ENCODE assay signal across 16 cellular contexts in genomic region chr16:11759163-11759834, GRCh38. TPM values are rescaled to one million over a fixed set of nuclear protein-coding genes. Genes with fewer than 3 reads are reported as not detected.
DNase-seq lines count a peak whose midpoint lies in the region; ATAC-seq, FAIRE-seq and TF ChIP-seq lines count a peak whose summit lies in the region.
"Had no signal": no experiment of that assay in that cellular context is flagged by ENCODE, and none has a peak within 500 bp of the region (broad histone marks: within the 10 kb centered on the region; RNA-seq: fewer than 3 reads in every experiment).

No MANE protein-coding gene starts in this region.

- H3K4me3 ChIP-seq in pancreas, result no peak overlapping the region
- H3K4me3 ChIP-seq: testis had no signal

- no peaks in the 10 kb centered on the region for H3K9me3 Mint-ChIP-seq in activated T-helper 1 cell treated with anti-CD3 and anti-CD28 coated beads, Interleukin-12 subunit alpha, Interleukin-12 subunit beta, Interleukin-2, Interleukin-4 antibody, amounts not matched to agents 30 ng/mL and 10 ng/mL and 1 ng/mL, durations not matched to agents 14 hours and 24 hours and 36 hours
- H3K9me3 Mint-ChIP-seq in CD14-positive monocyte, result no peaks in the 10 kb centered on the region
- H3K9me3 Mint-ChIP-seq: activated naive CD8-positive, alpha-beta T cell treated with anti-CD3 and anti-CD28 coated beads, Interleukin-2, amount 50 U/mL, for 24 hours; activated T-cell treated with anti-CD3 and anti-CD28 coated beads, Interleukin-2, amount 50 U/mL, for 72 hours; endodermal cell; IgD-negative memory B cell had no signal

- DNase-seq in DMS 273 treated with DMSO at 0.1 percent for 48 hours (lab: John Stamatoyannopoulos, UW) (peak; percentile 72), NCI-H1436 treated with DMSO at 0.1 percent for 48 hours (lab: John Stamatoyannopoulos, UW) (peak; percentile 33), pancreas (peak in 2 of 6 donors; percentile 57 to 66), MV-4-11 (lab: John Stamatoyannopoulos, UW) (no peak), CD14-positive monocyte (ENCODE audit: low spot score) (no peak)
- DNase-seq in activated T-helper 1 cell treated with anti-CD3 and anti-CD28 coated beads, Interleukin-12 subunit alpha, Interleukin-12 subunit beta, Interleukin-2, Interleukin-4 antibody, amounts not matched to agents 30 ng/mL and 10 ng/mL and 1 ng/mL, durations not matched to agents 14 hours and 24 hours and 36 hours (ENCODE audit: low spot score), result no peak
- DNase-seq: activated naive CD8-positive, alpha-beta T cell treated with anti-CD3 and anti-CD28 coated beads, Interleukin-2, amount 50 U/mL, for 24 hours; activated T-cell treated with anti-CD3 and anti-CD28 coated beads, Interleukin-2, amount 50 U/mL, for 72 hours; DMS79; endodermal cell; stimulated activated CD4-positive, alpha-beta T cell treated with anti-CD3 and anti-CD28 coated beads, Interleukin-4, amount 100 ng/mL, for 4 hours; testis had no signal

- ATAC-seq in pancreas (peak; percentile 41 to 67 (median 52)), HG03378 (IDR thresholded peaks at IDR 0.05; ENCODE audit: unreplicated experiment) (no peak)
- ATAC-seq: activated naive CD8-positive, alpha-beta T cell treated with anti-CD3 and anti-CD28 coated beads, Interleukin-2, amount 50 U/mL, for 24 hours; activated T-cell treated with anti-CD3 and anti-CD28 coated beads, Interleukin-2, amount 50 U/mL, for 72 hours; Panc1; SK-N-SH treated with all-trans-retinoic acid at 6 μM for 48 hours had no signal

- intact Hi-C loops in activated T-helper 1 cell treated with anti-CD3 and anti-CD28 coated beads, Interleukin-12 subunit alpha, Interleukin-12 subunit beta, Interleukin-2, Interleukin-4 antibody, amounts not matched to agents 30 ng/mL and 10 ng/mL and 1 ng/mL, durations not matched to agents 14 hours and 24 hours and 36 hours (cut with micrococcal nuclease), result no loop called here
- intact Hi-C loops in pancreas (cut with DNase I), result no loop called here
- intact Hi-C loops in CD14-positive monocyte (cut with micrococcal nuclease), result no loop called here

- 36 to 38% methylated on average over 9 of the region's 9 CpGs for WGBS in pancreas, 2 donors

- peak overlapping the region; percentile 13 for H3K27ac Mint-ChIP-seq in activated T-helper 1 cell treated with anti-CD3 and anti-CD28 coated beads, Interleukin-12 subunit alpha, Interleukin-12 subunit beta, Interleukin-2, Interleukin-4 antibody, amounts not matched to agents 30 ng/mL and 10 ng/mL and 1 ng/mL, durations not matched to agents 14 hours and 24 hours and 36 hours
- H3K27ac Mint-ChIP-seq in CD14-positive monocyte, result peak overlapping the region in 3 of 7 donors; percentile 16 to 46 (median 40)
- H3K27ac Mint-ChIP-seq: endodermal cell had no signal

- TF ChIP-seq CTCF in pancreas (IDR thresholded peaks at IDR 0.05), result no peak
- no peak for TF ChIP-seq CTCF in CD14-positive monocyte (IDR thresholded peaks at IDR 0.05)

- H3K4me1 Mint-ChIP-seq in activated T-helper 1 cell treated with anti-CD3 and anti-CD28 coated beads, Interleukin-12 subunit alpha, Interleukin-12 subunit beta, Interleukin-2, Interleukin-4 antibody, amounts not matched to agents 30 ng/mL and 10 ng/mL and 1 ng/mL, durations not matched to agents 14 hours and 24 hours and 36 hours (ENCODE audit: low read depth), result no peaks in the 10 kb centered on the region
- peaks cover 5% of the 10 kb centered on the region for H3K4me1 Mint-ChIP-seq in CD14-positive monocyte
- H3K4me1 Mint-ChIP-seq: activated naive CD8-positive, alpha-beta T cell treated with anti-CD3 and anti-CD28 coated beads, Interleukin-2, amount 50 U/mL, for 24 hours; endodermal cell had no signal

- no peaks in the 10 kb centered on the region for H3K9me3 ChIP-seq in pancreas
- H3K9me3 ChIP-seq: testis had no signal

- no peak overlapping the region for H3K4me3 Mint-ChIP-seq in activated T-helper 1 cell treated with anti-CD3 and anti-CD28 coated beads, Interleukin-12 subunit alpha, Interleukin-12 subunit beta, Interleukin-2, Interleukin-4 antibody, amounts not matched to agents 30 ng/mL and 10 ng/mL and 1 ng/mL, durations not matched to agents 14 hours and 24 hours and 36 hours
- H3K4me3 Mint-ChIP-seq in CD14-positive monocyte, result no peak overlapping the region
- H3K4me3 Mint-ChIP-seq: activated naive CD8-positive, alpha-beta T cell treated with anti-CD3 and anti-CD28 coated beads, Interleukin-2, amount 50 U/mL, for 24 hours; activated T-cell treated with anti-CD3 and anti-CD28 coated beads, Interleukin-2, amount 50 U/mL, for 72 hours; endodermal cell had no signal

- no peaks in the 10 kb centered on the region for H3K27me3 ChIP-seq in pancreas
- H3K27me3 ChIP-seq: testis had no signal

- H3K4me1 ChIP-seq in pancreas, result peaks cover 22 to 44% (median 24%) of the 10 kb centered on the region in 3 donors

- peak overlapping the region in 2 of 4 donors; percentile 69 to 71 for H3K27ac ChIP-seq in pancreas
- H3K27ac ChIP-seq: testis had no signal

- FAIRE-seq in pancreas (lab: Jason Lieb, UNC), result no peak

- peaks cover 0 to 35% (median 23%) of the 10 kb centered on the region in 3 donors for H3K36me3 ChIP-seq in pancreas

- peaks cover 62% of the 10 kb centered on the region for H3K36me3 Mint-ChIP-seq in activated T-helper 1 cell treated with anti-CD3 and anti-CD28 coated beads, Interleukin-12 subunit alpha, Interleukin-12 subunit beta, Interleukin-2, Interleukin-4 antibody, amounts not matched to agents 30 ng/mL and 10 ng/mL and 1 ng/mL, durations not matched to agents 14 hours and 24 hours and 36 hours (ENCODE audit: low read depth)
- peaks cover 77 to 95% of the 10 kb centered on the region in 2 donors for H3K36me3 Mint-ChIP-seq in CD14-positive monocyte

- no peaks in the 10 kb centered on the region for H3K27me3 Mint-ChIP-seq in activated T-helper 1 cell treated with anti-CD3 and anti-CD28 coated beads, Interleukin-12 subunit alpha, Interleukin-12 subunit beta, Interleukin-2, Interleukin-4 antibody, amounts not matched to agents 30 ng/mL and 10 ng/mL and 1 ng/mL, durations not matched to agents 14 hours and 24 hours and 36 hours (ENCODE audit: insufficient read depth)
- H3K27me3 Mint-ChIP-seq in CD14-positive monocyte (ENCODE audit: low read depth in 3 of 3), result no peaks in the 10 kb centered on the region
- H3K27me3 Mint-ChIP-seq: activated naive CD8-positive, alpha-beta T cell treated with anti-CD3 and anti-CD28 coated beads, Interleukin-2, amount 50 U/mL, for 24 hours; IgD-negative memory B cell had no signal

RNA-seq across cellular contexts. Expression of gene TXNDC11, which starts 16.6 kb away (rescaled TPM):
- 52.7 and 55.9 TPM in 2 replicates for total RNA-seq in activated T-helper 1 cell treated with anti-CD3 and anti-CD28 coated beads, Interleukin-12 subunit alpha, Interleukin-12 subunit beta, Interleukin-2, Interleukin-4 antibody, amounts not matched to agents 30 ng/mL and 10 ng/mL and 1 ng/mL, durations not matched to agents 14 hours and 24 hours and 36 hours
- 10 to 100 TPM; 28.1 to 38.9 (median 35.9) TPM for total RNA-seq in pancreas
- polyA plus RNA-seq in pancreas (10 to 100 TPM; 54.7 to 80.8 TPM), CD14-positive monocyte (10 to 100 TPM; 32.9 to 40.6 TPM)

RNA-seq across cellular contexts. Expression of gene ZC3H7A, which starts 37.8 kb away (rescaled TPM):
- total RNA-seq in activated T-helper 1 cell treated with anti-CD3 and anti-CD28 coated beads, Interleukin-12 subunit alpha, Interleukin-12 subunit beta, Interleukin-2, Interleukin-4 antibody, amounts not matched to agents 30 ng/mL and 10 ng/mL and 1 ng/mL, durations not matched to agents 14 hours and 24 hours and 36 hours, result 71.0 and 78.9 TPM in 2 replicates
- 10 to 100 TPM; 23.8 to 34.5 (median 30.2) TPM for total RNA-seq in pancreas
- 10 to 100 TPM; 20.0 to 39.6 TPM for polyA plus RNA-seq in pancreas
- polyA plus RNA-seq in CD14-positive monocyte, result 10 to 100 TPM; 22.6 to 27.5 TPM

Comparison
In these comparisons a context has a peak if more than half of its experiments do, and no peak if none do; other contexts are left out.
1. DNase-seq: peak in DMS 273 treated with DMSO at 0.1 percent for 48 hours (single experiment) and NCI-H1436 treated with DMSO at 0.1 percent for 48 hours (single experiment); none in activated T-helper 1 cell treated with anti-CD3 and anti-CD28 coated beads, Interleukin-12 subunit alpha, Interleukin-12 subunit beta, Interleukin-2, Interleukin-4 antibody, amounts not matched to agents 30 ng/mL and 10 ng/mL and 1 ng/mL, durations not matched to agents 14 hours and 24 hours and 36 hours (single experiment), MV-4-11 (single experiment) and CD14-positive monocyte (single experiment).